In genomic region chr20:30816182-30816645, GRCh38 we compare ENCODE assay signal across 1 cellular context.
TF ChIP-seq lines count a peak whose summit lies in the region.

No MANE protein-coding gene starts in this region.

TF ChIP-seq in K562, 482 proteins besides CTCF, POLR2A, EP300 and RAD21 (continued from another document):
- TF ChIP-seq ZBTB11 (CRISPR knock-in tag; IDR thresholded peaks at IDR 0.05) (peak in 1 of 3 experiments; percentile 57; a peak in 1 of 6 replicates), GABPB1 (CRISPR knock-in tag; IDR thresholded peaks at IDR 0.05) (0 out of 2 replicates have a peak, but pooled peaks have one; percentile 35), ZNF507 (tag; conservative IDR thresholded peaks at IDR 0.05) (no peak), FUS (optimal IDR thresholded peaks at IDR 0.05; ENCODE audit: low read depth, low read length) (no peak), NFXL1 (CRISPR knock-in tag; IDR thresholded peaks at IDR 0.05) (no peak), E2F5 (CRISPR knock-in tag; IDR thresholded peaks at IDR 0.05) (no peak), CBX1 (IDR thresholded peaks at IDR 0.05; ENCODE audit: low read depth) (peak; percentile 53; the same call in 1 of the 2 replicates), ZNF24 (IDR thresholded peaks at IDR 0.05) (no peak), YY1 (IDR thresholded peaks at IDR 0.05; ENCODE audit: borderline replicate concordance in 1 of 3, control insufficient read depth in 1 of 3, extremely low read depth in 1 of 3, insufficient read depth in 3 of 3, insufficient read length in 1 of 3, insufficient replicate concordance in 2 of 3, low read depth in 1 of 3, low read length in 2 of 3) (no peak), L3MBTL2 (IDR thresholded peaks at IDR 0.05) (peak; percentile 36; the same call in 1 of the 2 replicates), EWSR1 (IDR thresholded peaks at IDR 0.05; ENCODE audit: borderline replicate concordance, low read depth, partially characterized antibody) (no peak), FOSL1 (tag; conservative IDR thresholded peaks at IDR 0.05) (no peak), CBX2 (IDR thresholded peaks at IDR 0.05; ENCODE audit: insufficient read depth, low read length, poor library complexity, severe bottlenecking) (no peak), ZFX (CRISPR knock-in tag; IDR thresholded peaks at IDR 0.05) (peak; percentile 38; the same call in 1 of the 2 replicates), ZFP91 (CRISPR knock-in tag; IDR thresholded peaks at IDR 0.05) (no peak), EGR1 (conservative IDR thresholded peaks at IDR 0.05) (peak; percentile 84), SIN3A (IDR thresholded peaks at IDR 0.05; ENCODE audit: borderline replicate concordance in 2 of 2, control insufficient read depth in 1 of 2, low read depth in 2 of 2, low read length in 2 of 2) (no peak), ZNF695 (CRISPR knock-in tag; IDR thresholded peaks at IDR 0.05) (no peak), ZNF395 (CRISPR knock-in tag; IDR thresholded peaks at IDR 0.05) (no peak), ZBTB40 (IDR thresholded peaks at IDR 0.05) (peak; percentile 59), ZBTB40 (CRISPR knock-in tag; IDR thresholded peaks at IDR 0.05) (no peak), CTCFL (IDR thresholded peaks at IDR 0.05; ENCODE audit: borderline replicate concordance, insufficient read depth, low read depth, low read length, poor library complexity, severe bottlenecking) (peak; percentile 96), ZNF436 (CRISPR knock-in tag; IDR thresholded peaks at IDR 0.05) (no peak), CBX3 (IDR thresholded peaks at IDR 0.05; ENCODE audit: borderline replicate concordance in 1 of 2, low read length in 2 of 2) (0 out of 3 replicates have a peak, but pooled peaks of 1 of the 2 experiments have one; percentile 21), ZNF707 (CRISPR knock-in tag; conservative IDR thresholded peaks at IDR 0.05) (no peak), NONO (IDR thresholded peaks at IDR 0.05; ENCODE audit: low read depth in 2 of 2, low read length in 1 of 2) (no peak), ZNF23 (CRISPR knock-in tag; IDR thresholded peaks at IDR 0.05) (no peak)
